ENCODE assay signal across 1 cellular context in the genomic region with DNA sequence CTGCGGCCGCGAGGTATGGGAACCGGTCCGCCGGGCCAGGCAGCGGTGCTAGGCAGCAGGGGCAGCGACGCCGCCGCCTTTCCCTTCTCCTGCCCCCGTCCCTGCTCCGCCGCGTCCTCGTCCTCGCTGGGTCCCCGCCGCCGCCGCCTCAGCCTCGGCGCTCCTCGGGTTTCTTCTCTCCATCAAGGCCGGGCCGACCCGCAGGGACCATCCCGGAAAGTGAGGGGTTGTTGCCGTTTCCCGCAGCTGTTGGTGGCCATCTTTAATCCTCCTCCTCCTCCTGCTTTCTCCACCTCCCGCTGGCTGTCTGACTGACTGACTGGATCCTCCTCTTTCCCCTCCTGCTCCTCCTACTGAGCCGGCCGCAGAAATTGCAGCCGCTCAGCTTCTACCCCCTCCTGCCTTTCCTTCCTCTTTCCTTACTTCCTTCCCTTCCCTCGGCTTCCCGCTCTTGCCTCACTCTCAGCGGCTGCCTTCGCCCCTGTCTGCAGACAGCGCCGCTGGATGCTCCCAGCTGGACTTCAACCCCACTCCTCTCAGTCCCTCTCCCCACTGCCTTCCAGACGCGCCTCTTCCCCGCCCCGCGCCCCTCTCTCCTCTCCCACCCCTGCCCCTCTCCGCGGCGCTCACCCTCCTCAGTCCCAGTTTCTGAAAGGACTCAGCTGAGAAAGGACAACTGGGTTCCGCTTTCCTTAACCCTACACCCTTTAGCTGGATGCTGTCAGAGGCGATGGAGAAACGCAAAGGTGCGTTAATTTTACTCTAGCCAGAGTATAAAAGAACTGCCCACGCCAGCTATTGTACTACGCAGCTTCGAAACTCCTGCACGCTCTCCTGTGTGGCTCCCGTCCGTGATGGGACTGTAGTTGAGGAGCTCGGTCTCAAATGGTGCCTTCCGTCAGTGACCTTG.
TF ChIP-seq lines count a peak whose summit lies in the region.

A gene with protein sequence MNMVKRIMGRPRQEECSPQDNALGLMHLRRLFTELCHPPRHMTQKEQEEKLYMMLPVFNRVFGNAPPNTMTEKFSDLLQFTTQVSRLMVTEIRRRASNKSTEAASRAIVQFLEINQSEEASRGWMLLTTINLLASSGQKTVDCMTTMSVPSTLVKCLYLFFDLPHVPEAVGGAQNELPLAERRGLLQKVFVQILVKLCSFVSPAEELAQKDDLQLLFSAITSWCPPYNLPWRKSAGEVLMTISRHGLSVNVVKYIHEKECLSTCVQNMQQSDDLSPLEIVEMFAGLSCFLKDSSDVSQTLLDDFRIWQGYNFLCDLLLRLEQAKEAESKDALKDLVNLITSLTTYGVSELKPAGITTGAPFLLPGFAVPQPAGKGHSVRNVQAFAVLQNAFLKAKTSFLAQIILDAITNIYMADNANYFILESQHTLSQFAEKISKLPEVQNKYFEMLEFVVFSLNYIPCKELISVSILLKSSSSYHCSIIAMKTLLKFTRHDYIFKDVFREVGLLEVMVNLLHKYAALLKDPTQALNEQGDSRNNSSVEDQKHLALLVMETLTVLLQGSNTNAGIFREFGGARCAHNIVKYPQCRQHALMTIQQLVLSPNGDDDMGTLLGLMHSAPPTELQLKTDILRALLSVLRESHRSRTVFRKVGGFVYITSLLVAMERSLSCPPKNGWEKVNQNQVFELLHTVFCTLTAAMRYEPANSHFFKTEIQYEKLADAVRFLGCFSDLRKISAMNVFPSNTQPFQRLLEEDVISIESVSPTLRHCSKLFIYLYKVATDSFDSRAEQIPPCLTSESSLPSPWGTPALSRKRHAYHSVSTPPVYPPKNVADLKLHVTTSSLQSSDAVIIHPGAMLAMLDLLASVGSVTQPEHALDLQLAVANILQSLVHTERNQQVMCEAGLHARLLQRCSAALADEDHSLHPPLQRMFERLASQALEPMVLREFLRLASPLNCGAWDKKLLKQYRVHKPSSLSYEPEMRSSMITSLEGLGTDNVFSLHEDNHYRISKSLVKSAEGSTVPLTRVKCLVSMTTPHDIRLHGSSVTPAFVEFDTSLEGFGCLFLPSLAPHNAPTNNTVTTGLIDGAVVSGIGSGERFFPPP (N-terminal part only) (minus strand): TSS at position 309 of the 910 bp plus-strand sequence. CDS start 106,099 bp downstream, outside the sequence.

TF ChIP-seq in WTC11, 78 proteins besides CTCF, POLR2A, EP300 and RAD21 (continued from another document):
- TF ChIP-seq, protein P1, sequence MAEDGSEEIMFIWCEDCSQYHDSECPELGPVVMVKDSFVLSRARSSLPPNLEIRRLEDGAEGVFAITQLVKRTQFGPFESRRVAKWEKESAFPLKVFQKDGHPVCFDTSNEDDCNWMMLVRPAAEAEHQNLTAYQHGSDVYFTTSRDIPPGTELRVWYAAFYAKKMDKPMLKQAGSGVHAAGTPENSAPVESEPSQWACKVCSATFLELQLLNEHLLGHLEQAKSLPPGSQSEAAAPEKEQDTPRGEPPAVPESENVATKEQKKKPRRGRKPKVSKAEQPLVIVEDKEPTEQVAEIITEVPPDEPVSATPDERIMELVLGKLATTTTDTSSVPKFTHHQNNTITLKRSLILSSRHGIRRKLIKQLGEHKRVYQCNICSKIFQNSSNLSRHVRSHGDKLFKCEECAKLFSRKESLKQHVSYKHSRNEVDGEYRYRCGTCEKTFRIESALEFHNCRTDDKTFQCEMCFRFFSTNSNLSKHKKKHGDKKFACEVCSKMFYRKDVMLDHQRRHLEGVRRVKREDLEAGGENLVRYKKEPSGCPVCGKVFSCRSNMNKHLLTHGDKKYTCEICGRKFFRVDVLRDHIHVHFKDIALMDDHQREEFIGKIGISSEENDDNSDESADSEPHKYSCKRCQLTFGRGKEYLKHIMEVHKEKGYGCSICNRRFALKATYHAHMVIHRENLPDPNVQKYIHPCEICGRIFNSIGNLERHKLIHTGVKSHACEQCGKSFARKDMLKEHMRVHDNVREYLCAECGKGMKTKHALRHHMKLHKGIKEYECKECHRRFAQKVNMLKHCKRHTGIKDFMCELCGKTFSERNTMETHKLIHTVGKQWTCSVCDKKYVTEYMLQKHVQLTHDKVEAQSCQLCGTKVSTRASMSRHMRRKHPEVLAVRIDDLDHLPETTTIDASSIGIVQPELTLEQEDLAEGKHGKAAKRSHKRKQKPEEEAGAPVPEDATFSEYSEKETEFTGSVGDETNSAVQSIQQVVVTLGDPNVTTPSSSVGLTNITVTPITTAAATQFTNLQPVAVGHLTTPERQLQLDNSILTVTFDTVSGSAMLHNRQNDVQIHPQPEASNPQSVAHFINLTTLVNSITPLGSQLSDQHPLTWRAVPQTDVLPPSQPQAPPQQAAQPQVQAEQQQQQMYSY (CRISPR knock-in tag; IDR thresholded peaks at IDR 0.05) = no peak
- TF ChIP-seq SP1 (CRISPR knock-in tag; conservative IDR thresholded peaks at IDR 0.05) = peak; percentile 48; the same call in 1 of the 2 replicates
- TF ChIP-seq, protein P2, sequence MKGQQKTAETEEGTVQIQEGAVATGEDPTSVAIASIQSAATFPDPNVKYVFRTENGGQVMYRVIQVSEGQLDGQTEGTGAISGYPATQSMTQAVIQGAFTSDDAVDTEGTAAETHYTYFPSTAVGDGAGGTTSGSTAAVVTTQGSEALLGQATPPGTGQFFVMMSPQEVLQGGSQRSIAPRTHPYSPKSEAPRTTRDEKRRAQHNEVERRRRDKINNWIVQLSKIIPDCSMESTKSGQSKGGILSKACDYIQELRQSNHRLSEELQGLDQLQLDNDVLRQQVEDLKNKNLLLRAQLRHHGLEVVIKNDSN (CRISPR knock-in tag; IDR thresholded peaks at IDR 0.05) = no peak
- TF ChIP-seq FOXP1 (CRISPR knock-in tag; IDR thresholded peaks at IDR 0.05; ENCODE audit: borderline replicate concordance) = peak; percentile 50; the same call in 1 of the 2 replicates
- TF ChIP-seq, protein P3, sequence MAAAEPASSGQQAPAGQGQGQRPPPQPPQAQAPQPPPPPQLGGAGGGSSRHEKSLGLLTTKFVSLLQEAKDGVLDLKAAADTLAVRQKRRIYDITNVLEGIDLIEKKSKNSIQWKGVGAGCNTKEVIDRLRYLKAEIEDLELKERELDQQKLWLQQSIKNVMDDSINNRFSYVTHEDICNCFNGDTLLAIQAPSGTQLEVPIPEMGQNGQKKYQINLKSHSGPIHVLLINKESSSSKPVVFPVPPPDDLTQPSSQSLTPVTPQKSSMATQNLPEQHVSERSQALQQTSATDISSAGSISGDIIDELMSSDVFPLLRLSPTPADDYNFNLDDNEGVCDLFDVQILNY (CRISPR knock-in tag; IDR thresholded peaks at IDR 0.05) = 0 out of 2 replicates have a peak, but pooled peaks have one; percentile 23
- TF ChIP-seq, protein P4, sequence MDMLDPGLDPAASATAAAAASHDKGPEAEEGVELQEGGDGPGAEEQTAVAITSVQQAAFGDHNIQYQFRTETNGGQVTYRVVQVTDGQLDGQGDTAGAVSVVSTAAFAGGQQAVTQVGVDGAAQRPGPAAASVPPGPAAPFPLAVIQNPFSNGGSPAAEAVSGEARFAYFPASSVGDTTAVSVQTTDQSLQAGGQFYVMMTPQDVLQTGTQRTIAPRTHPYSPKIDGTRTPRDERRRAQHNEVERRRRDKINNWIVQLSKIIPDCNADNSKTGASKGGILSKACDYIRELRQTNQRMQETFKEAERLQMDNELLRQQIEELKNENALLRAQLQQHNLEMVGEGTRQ (CRISPR knock-in tag; IDR thresholded peaks at IDR 0.05) = no peak; the same call in 1 of the 2 replicates
- no peak for TF ChIP-seq IRF2 (CRISPR knock-in tag; IDR thresholded peaks at IDR 0.05; ENCODE audit: borderline replicate concordance, low read depth)
- no peak for TF ChIP-seq GABPB1 (CRISPR knock-in tag; IDR thresholded peaks at IDR 0.05)
- no peak for TF ChIP-seq HMGA2 (CRISPR knock-in tag; IDR thresholded peaks at IDR 0.05)
